In genomic region chr1:228457396-228458176, GRCh38 we compare ENCODE assay signal across 8 cellular contexts. TPM values are rescaled to one million over a fixed set of nuclear protein-coding genes. Genes with fewer than 3 reads are reported as not detected.
A peak's percentile ranks its signal among the peaks of the same experiment; 100 is the strongest.
DNase-seq lines count a peak whose midpoint lies in the region; ATAC-seq, FAIRE-seq and TF ChIP-seq lines count a peak whose summit lies in the region.

No MANE protein-coding gene starts in this region.

- peaks cover 73% of the 10 kb centered on the region for H3K4me1 Mint-ChIP-seq in brain

- DNase-seq in NCI-H1930 (lab: John Stamatoyannopoulos, UW) (peak; percentile 89 to 94), skeletal muscle cell (ENCODE audit: low read depth) (peak; percentile 95), cortex of kidney (lab: John Stamatoyannopoulos, UW) (no peak)

- peak; percentile 84 for TF ChIP-seq POLR2A in GM15510 (IDR thresholded peaks at IDR 0.05; ENCODE audit: borderline replicate concordance, extremely low read depth, insufficient read length)

- ATAC-seq in HG02870 (IDR thresholded peaks at IDR 0.05; ENCODE audit: unreplicated experiment): peak; percentile 86

- H3K27ac Mint-ChIP-seq in brain: peak overlapping the region; percentile 97 to 100 (median 99)

- peak; percentile 57 to 60 for TF ChIP-seq CTCF in brain (conservative IDR thresholded peaks at IDR 0.05)

- peak overlapping the region; percentile 78 for H3K4me3 ChIP-seq in iPS-11a (ENCODE audit: low read depth, low read length)
- H3K4me3 ChIP-seq in skeletal muscle cell (ENCODE audit: low read depth, low read length): peak overlapping the region; percentile 74

- H3K9me3 Mint-ChIP-seq in brain: peaks cover 0 to 3% (median 2%) of the 10 kb centered on the region in 5 experiments

- peaks cover 25% of the 10 kb centered on the region for H3K27me3 Mint-ChIP-seq in brain

- peak; percentile 99 for FAIRE-seq in TTC549 (lab: Jason Lieb, UNC)

- peak overlapping the region; percentile 95 to 99 (median 99) for H3K4me3 Mint-ChIP-seq in brain

- H3K36me3 Mint-ChIP-seq in brain: peaks cover 22% of the 10 kb centered on the region

RNA-seq across cellular contexts. Expression of gene RNF187, which starts 29.6 kb away (rescaled TPM):
- 531 TPM for polyA plus RNA-seq in brain (ENCODE audit: insufficient read depth, low read depth, low replicate concordance)

RNA-seq across cellular contexts. Expression of gene TRIM17, which starts 40.9 kb away (rescaled TPM):
- polyA plus RNA-seq in brain (ENCODE audit: insufficient read depth, low read depth, low replicate concordance): 0.61 TPM

RNA-seq across cellular contexts. Expression of gene TRIM11, which starts 51.0 kb away (rescaled TPM):
- 21.0 TPM for polyA plus RNA-seq in brain (ENCODE audit: insufficient read depth, low read depth, low replicate concordance)
